ENCODE assay signal across 8 cellular contexts in genomic region chr17:48671697-48672171, GRCh38. TPM values are rescaled to one million over a fixed set of nuclear protein-coding genes. Genes with fewer than 3 reads are reported as not detected.
A peak's percentile ranks its signal among the peaks of the same experiment; 100 is the strongest.
DNase-seq lines count a peak whose midpoint lies in the region; ATAC-seq, FAIRE-seq and TF ChIP-seq lines count a peak whose summit lies in the region.

No MANE protein-coding gene starts in this region.

- intact Hi-C loops in HepG2 (cut with micrococcal nuclease; ENCODE audit: unreplicated experiment) = loop anchor here (1.0 kb wide), 2 partner anchors 120 to 207 kb away; no protein-coding TSS in a partner anchor

- CTCF ChIA-PET in HepG2 (lab: Yijun Ruan, JAX; ENCODE audit: low intra/inter-chr PET ratio, low total read pairs) = interaction anchor here (0.7 to 2.3 kb wide), 5 partner anchors 120 to 619 kb away, joined by 3 to 19 read pairs (median 9); no protein-coding TSS in a partner anchor

- POLR2A ChIA-PET in HepG2 (lab: Yijun Ruan, JAX) = no interaction called here

- WGBS in HepG2 (ENCODE audit: low lambda C conversion rate) = 0% methylated on average over 14 of the region's 15 CpGs

- TF ChIP-seq CTCF in coronary artery (IDR thresholded peaks at IDR 0.05) = peak; percentile 93
- TF ChIP-seq CTCF in HepG2 (CRISPR knock-in tag; IDR thresholded peaks at IDR 0.05) = peak; percentile 92

- H3K9me3 ChIP-seq in HepG2 (ENCODE audit: low read length) = no peaks in the 10 kb centered on the region

- H3K4me1 ChIP-seq in HepG2 (ENCODE audit: insufficient read depth, low read length) = peaks cover 10% of the 10 kb centered on the region

- no peak overlapping the region for H3K27ac ChIP-seq in coronary artery
- no peak overlapping the region for H3K27ac ChIP-seq in HepG2 (ENCODE audit: extremely low read length, insufficient read depth, low read length)

- H3K27me3 ChIP-seq in HepG2 (ENCODE audit: control insufficient read depth in 1 of 2, insufficient read depth in 2 of 2, low read length in 2 of 2) = peaks cover 0 to 19% of the 10 kb centered on the region in 2 experiments; a peak in 2 of 5 replicates

- peak; percentile 94 for ATAC-seq in HepG2
- no peak for ATAC-seq in GM21723 (IDR thresholded peaks at IDR 0.05; ENCODE audit: unreplicated experiment)

- peak overlapping the region; percentile 99 for H2AFZ ChIP-seq in HepG2 (ENCODE audit: low read length)

- no peak for TF ChIP-seq POLR2A in HepG2 (IDR thresholded peaks at IDR 0.05; ENCODE audit: insufficient read depth in 1 of 2, low read depth in 2 of 2, low read length in 2 of 2)

- H4K20me1 ChIP-seq in HepG2 (ENCODE audit: insufficient read depth, low read length) = no peaks in the 10 kb centered on the region

- in situ Hi-C loops in HepG2 (cut with HindIII; ENCODE audit: extremely low pct_ligation_motif_present, low pct_unique_long_range_greater_than_20kb) = loop anchor here (5.0 kb wide), 1 partner anchor 121 kb away; no protein-coding TSS in a partner anchor

- H3K9ac ChIP-seq in HepG2 (ENCODE audit: insufficient read depth, low read depth, low read length) = 0 out of 2 replicates have a peak overlapping the region, but pooled peaks have one; percentile 32

- peak overlapping the region; percentile 36 for H3K4me3 ChIP-seq in coronary artery
- H3K4me3 ChIP-seq in HepG2 (replicated peaks in 1 of 3; ENCODE audit: insufficient read depth in 1 of 3, low read depth in 2 of 3, low read length in 3 of 3) = peak overlapping the region; percentile 46 to 64 (median 46)

- BruUV-seq in HepG2 (replicated peaks; lab: Mats Ljungman, UMichigan) = no TSS peak

- FAIRE-seq in HepG2 (lab: Jason Lieb, UNC) = peak; percentile 85

- TF ChIP-seq EP300 in HepG2 (IDR thresholded peaks at IDR 0.05; ENCODE audit: low read depth in 2 of 2, low read length in 2 of 2) = no peak
- no peak for TF ChIP-seq EP300 in HepG2 (CRISPR knock-in tag; IDR thresholded peaks at IDR 0.05; ENCODE audit: borderline replicate concordance)

- H3K79me2 ChIP-seq in HepG2 (ENCODE audit: insufficient read depth, low read length) = no peaks in the 10 kb centered on the region

- peak overlapping the region; percentile 91 for H3K4me2 ChIP-seq in HepG2 (ENCODE audit: low read depth, low read length)

- DNase-seq in SHP77 (lab: John Stamatoyannopoulos, UW) (peak; percentile 49 to 55), SHP77 treated with DMSO at 0.1 percent for 48 hours (lab: John Stamatoyannopoulos, UW) (no peak), NCI-H2196 treated with DMSO at 0.1 percent for 48 hours (lab: John Stamatoyannopoulos, UW; ENCODE audit: unreplicated experiment) (peak; percentile 53), coronary artery (ENCODE audit: low spot score) (no peak), HepG2 (ENCODE audit: low spot score) (peak; percentile 61)
- DNase-seq in activated CD4-positive, alpha-beta T cell treated with anti-CD3 and anti-CD28 coated beads for 48 hours = peak; percentile 77
- peak; percentile 59 for DNase-seq in stimulated activated CD4-positive, alpha-beta T cell treated with anti-CD3 and anti-CD28 coated beads, Interleukin-1b, Interleukin-23, amount 100 ng/mL, for 48 hours

- H3K36me3 ChIP-seq in HepG2 (replicated peaks in 1 of 2; ENCODE audit: control insufficient read depth in 1 of 2, insufficient read depth in 2 of 2, low read length in 2 of 2) = no peaks in the 10 kb centered on the region

- TF ChIP-seq RAD21 in HepG2 (CRISPR knock-in tag; IDR thresholded peaks at IDR 0.05) = peak; percentile 80

RNA-seq across cellular contexts. Expression of gene HOXB9, which starts 45.6 kb away (rescaled TPM):
- not detected in 2 replicates for total RNA-seq in HepG2 (2016; rRNA removed; fragmentation: Illumina TruSeq; extraction: Trizol)
- not detected in 2 replicates for total RNA-seq in HepG2 (2016; cell fraction: cytosol; rRNA removed; fragmentation: Illumina TruSeq; extraction: Trizol; ENCODE audit: low read depth)
- not detected in 2 replicates for total RNA-seq in HepG2 (2016; cell fraction: insoluble cytoplasmic fraction; rRNA removed; fragmentation: Illumina TruSeq; extraction: Trizol)
- total RNA-seq in HepG2 (2016; cell fraction: membrane; rRNA removed; fragmentation: Illumina TruSeq; extraction: Trizol) = not detected in 2 replicates
- not detected in 2 replicates for total RNA-seq in HepG2 (2016; cell fraction: nucleus; rRNA removed; fragmentation: Illumina TruSeq; extraction: Trizol)
- polyA plus RNA-seq in HepG2 (2011; rRNA removed) = not detected in 2 replicates
- polyA plus RNA-seq in HepG2 (2011; cell fraction: cytosol; rRNA removed) = 0.01 TPM in 1 of 2 replicates, not detected in the other
- not detected in 2 replicates for polyA plus RNA-seq in HepG2 (2011; cell fraction: nucleus; rRNA removed)
- not detected in 2 replicates for polyA plus RNA-seq in HepG2 (2012)
- not detected in 2 replicates for polyA plus RNA-seq in HepG2 (2016; cell fraction: cytosol; fragmentation: Illumina TruSeq; extraction: Trizol; ENCODE audit: low read depth)
- not detected in 2 replicates for polyA plus RNA-seq in HepG2 (2016; cell fraction: insoluble cytoplasmic fraction; fragmentation: Illumina TruSeq; extraction: Trizol; ENCODE audit: low read depth)
- not detected in 2 replicates for polyA plus RNA-seq in HepG2 (2016; cell fraction: membrane; fragmentation: Illumina TruSeq; extraction: Trizol; ENCODE audit: low read depth)
- not detected in 2 replicates for polyA plus RNA-seq in HepG2 (2016; cell fraction: nucleus; fragmentation: Illumina TruSeq; extraction: Trizol; ENCODE audit: insufficient read depth, low read depth)
- polyA minus RNA-seq in HepG2 (2011; rRNA and poly(A)+ RNA removed; ENCODE audit: low replicate concordance) = 0.06 and 0.49 TPM in 2 replicates
- polyA minus RNA-seq in HepG2 (2011; cell fraction: cytosol; rRNA and poly(A)+ RNA removed) = not detected in 2 replicates
- not detected in 2 replicates for polyA minus RNA-seq in HepG2 (2011; cell fraction: nucleus; rRNA and poly(A)+ RNA removed)

RNA-seq across cellular contexts. Expression of gene PRAC1, which starts 50.6 kb away (rescaled TPM):
- not detected in 2 replicates for total RNA-seq in HepG2 (2016; rRNA removed; fragmentation: Illumina TruSeq; extraction: Trizol)
- total RNA-seq in HepG2 (2016; cell fraction: cytosol; rRNA removed; fragmentation: Illumina TruSeq; extraction: Trizol; ENCODE audit: low read depth) = not detected in 2 replicates
- total RNA-seq in HepG2 (2016; cell fraction: insoluble cytoplasmic fraction; rRNA removed; fragmentation: Illumina TruSeq; extraction: Trizol) = not detected in 2 replicates
- total RNA-seq in HepG2 (2016; cell fraction: membrane; rRNA removed; fragmentation: Illumina TruSeq; extraction: Trizol) = not detected in 2 replicates
- not detected in 2 replicates for total RNA-seq in HepG2 (2016; cell fraction: nucleus; rRNA removed; fragmentation: Illumina TruSeq; extraction: Trizol)
- not detected in 2 replicates for polyA plus RNA-seq in HepG2 (2011; rRNA removed)
- polyA plus RNA-seq in HepG2 (2011; cell fraction: cytosol; rRNA removed) = not detected in 2 replicates
- polyA plus RNA-seq in HepG2 (2011; cell fraction: nucleus; rRNA removed) = not detected in 2 replicates
- not detected in 2 replicates for polyA plus RNA-seq in HepG2 (2012)
- not detected in 2 replicates for polyA plus RNA-seq in HepG2 (2016; cell fraction: cytosol; fragmentation: Illumina TruSeq; extraction: Trizol; ENCODE audit: low read depth)
- not detected in 2 replicates for polyA plus RNA-seq in HepG2 (2016; cell fraction: insoluble cytoplasmic fraction; fragmentation: Illumina TruSeq; extraction: Trizol; ENCODE audit: low read depth)
- polyA plus RNA-seq in HepG2 (2016; cell fraction: membrane; fragmentation: Illumina TruSeq; extraction: Trizol; ENCODE audit: low read depth) = not detected in 2 replicates
- polyA plus RNA-seq in HepG2 (2016; cell fraction: nucleus; fragmentation: Illumina TruSeq; extraction: Trizol; ENCODE audit: insufficient read depth, low read depth) = not detected in 2 replicates
- not detected in 2 replicates for polyA minus RNA-seq in HepG2 (2011; rRNA and poly(A)+ RNA removed; ENCODE audit: low replicate concordance)
- not detected in 2 replicates for polyA minus RNA-seq in HepG2 (2011; cell fraction: cytosol; rRNA and poly(A)+ RNA removed)
- not detected in 2 replicates for polyA minus RNA-seq in HepG2 (2011; cell fraction: nucleus; rRNA and poly(A)+ RNA removed)

RNA-seq across cellular contexts. Expression of gene PRAC2, which starts 51.3 kb away (rescaled TPM):
- total RNA-seq in HepG2 (2016; rRNA removed; fragmentation: Illumina TruSeq; extraction: Trizol) = not detected in 2 replicates
- total RNA-seq in HepG2 (2016; cell fraction: cytosol; rRNA removed; fragmentation: Illumina TruSeq; extraction: Trizol; ENCODE audit: low read depth) = not detected in 2 replicates
- not detected in 2 replicates for total RNA-seq in HepG2 (2016; cell fraction: insoluble cytoplasmic fraction; rRNA removed; fragmentation: Illumina TruSeq; extraction: Trizol)
- not detected in 2 replicates for total RNA-seq in HepG2 (2016; cell fraction: membrane; rRNA removed; fragmentation: Illumina TruSeq; extraction: Trizol)
- not detected in 2 replicates for total RNA-seq in HepG2 (2016; cell fraction: nucleus; rRNA removed; fragmentation: Illumina TruSeq; extraction: Trizol)
- not detected in 2 replicates for polyA plus RNA-seq in HepG2 (2011; rRNA removed)
- polyA plus RNA-seq in HepG2 (2011; cell fraction: cytosol; rRNA removed) = not detected in 2 replicates
- not detected in 2 replicates for polyA plus RNA-seq in HepG2 (2011; cell fraction: nucleus; rRNA removed)
- not detected in 2 replicates for polyA plus RNA-seq in HepG2 (2012)
- not detected in 2 replicates for polyA plus RNA-seq in HepG2 (2016; cell fraction: cytosol; fragmentation: Illumina TruSeq; extraction: Trizol; ENCODE audit: low read depth)
- polyA plus RNA-seq in HepG2 (2016; cell fraction: insoluble cytoplasmic fraction; fragmentation: Illumina TruSeq; extraction: Trizol; ENCODE audit: low read depth) = not detected in 2 replicates
- not detected in 2 replicates for polyA plus RNA-seq in HepG2 (2016; cell fraction: membrane; fragmentation: Illumina TruSeq; extraction: Trizol; ENCODE audit: low read depth)
- polyA plus RNA-seq in HepG2 (2016; cell fraction: nucleus; fragmentation: Illumina TruSeq; extraction: Trizol; ENCODE audit: insufficient read depth, low read depth) = not detected in 2 replicates
- polyA minus RNA-seq in HepG2 (2011; rRNA and poly(A)+ RNA removed; ENCODE audit: low replicate concordance) = not detected in 2 replicates
- polyA minus RNA-seq in HepG2 (2011; cell fraction: cytosol; rRNA and poly(A)+ RNA removed) = not detected in 2 replicates
- not detected in 2 replicates for polyA minus RNA-seq in HepG2 (2011; cell fraction: nucleus; rRNA and poly(A)+ RNA removed)

RNA-seq across cellular contexts. Expression of gene HOXB8, which starts 56.6 kb away (rescaled TPM):
- not detected in 2 replicates for total RNA-seq in HepG2 (2016; rRNA removed; fragmentation: Illumina TruSeq; extraction: Trizol)
- not detected in 2 replicates for total RNA-seq in HepG2 (2016; cell fraction: cytosol; rRNA removed; fragmentation: Illumina TruSeq; extraction: Trizol; ENCODE audit: low read depth)
- not detected in 2 replicates for total RNA-seq in HepG2 (2016; cell fraction: insoluble cytoplasmic fraction; rRNA removed; fragmentation: Illumina TruSeq; extraction: Trizol)
- total RNA-seq in HepG2 (2016; cell fraction: membrane; rRNA removed; fragmentation: Illumina TruSeq; extraction: Trizol) = not detected in 2 replicates
- total RNA-seq in HepG2 (2016; cell fraction: nucleus; rRNA removed; fragmentation: Illumina TruSeq; extraction: Trizol) = not detected in 2 replicates
- not detected in 2 replicates for polyA plus RNA-seq in HepG2 (2011; rRNA removed)
- polyA plus RNA-seq in HepG2 (2011; cell fraction: cytosol; rRNA removed) = not detected in 2 replicates
- not detected in 2 replicates for polyA plus RNA-seq in HepG2 (2011; cell fraction: nucleus; rRNA removed)
- polyA plus RNA-seq in HepG2 (2012) = not detected in 2 replicates
- not detected in 2 replicates for polyA plus RNA-seq in HepG2 (2016; cell fraction: cytosol; fragmentation: Illumina TruSeq; extraction: Trizol; ENCODE audit: low read depth)
- not detected in 2 replicates for polyA plus RNA-seq in HepG2 (2016; cell fraction: insoluble cytoplasmic fraction; fragmentation: Illumina TruSeq; extraction: Trizol; ENCODE audit: low read depth)
- not detected in 2 replicates for polyA plus RNA-seq in HepG2 (2016; cell fraction: membrane; fragmentation: Illumina TruSeq; extraction: Trizol; ENCODE audit: low read depth)
- polyA plus RNA-seq in HepG2 (2016; cell fraction: nucleus; fragmentation: Illumina TruSeq; extraction: Trizol; ENCODE audit: insufficient read depth, low read depth) = not detected in 2 replicates
- 0.19 TPM in 1 of 2 replicates, not detected in the other for polyA minus RNA-seq in HepG2 (2011; rRNA and poly(A)+ RNA removed; ENCODE audit: low replicate concordance)
- polyA minus RNA-seq in HepG2 (2011; cell fraction: cytosol; rRNA and poly(A)+ RNA removed) = not detected in 2 replicates
- not detected in 2 replicates for polyA minus RNA-seq in HepG2 (2011; cell fraction: nucleus; rRNA and poly(A)+ RNA removed)

RNA-seq across cellular contexts. Expression of gene HOXB13, which starts 56.8 kb away (rescaled TPM):
- not detected in 2 replicates for total RNA-seq in HepG2 (2016; rRNA removed; fragmentation: Illumina TruSeq; extraction: Trizol)
- not detected in 2 replicates for total RNA-seq in HepG2 (2016; cell fraction: cytosol; rRNA removed; fragmentation: Illumina TruSeq; extraction: Trizol; ENCODE audit: low read depth)
- not detected in 2 replicates for total RNA-seq in HepG2 (2016; cell fraction: insoluble cytoplasmic fraction; rRNA removed; fragmentation: Illumina TruSeq; extraction: Trizol)
- not detected in 2 replicates for total RNA-seq in HepG2 (2016; cell fraction: membrane; rRNA removed; fragmentation: Illumina TruSeq; extraction: Trizol)
- not detected in 2 replicates for total RNA-seq in HepG2 (2016; cell fraction: nucleus; rRNA removed; fragmentation: Illumina TruSeq; extraction: Trizol)
- not detected in 2 replicates for polyA plus RNA-seq in HepG2 (2011; rRNA removed)
- polyA plus RNA-seq in HepG2 (2011; cell fraction: cytosol; rRNA removed) = not detected in 2 replicates
- not detected in 2 replicates for polyA plus RNA-seq in HepG2 (2011; cell fraction: nucleus; rRNA removed)
- polyA plus RNA-seq in HepG2 (2012) = not detected in 2 replicates
- polyA plus RNA-seq in HepG2 (2016; cell fraction: cytosol; fragmentation: Illumina TruSeq; extraction: Trizol; ENCODE audit: low read depth) = not detected in 2 replicates
- not detected in 2 replicates for polyA plus RNA-seq in HepG2 (2016; cell fraction: insoluble cytoplasmic fraction; fragmentation: Illumina TruSeq; extraction: Trizol; ENCODE audit: low read depth)
- polyA plus RNA-seq in HepG2 (2016; cell fraction: membrane; fragmentation: Illumina TruSeq; extraction: Trizol; ENCODE audit: low read depth) = not detected in 2 replicates
- polyA plus RNA-seq in HepG2 (2016; cell fraction: nucleus; fragmentation: Illumina TruSeq; extraction: Trizol; ENCODE audit: insufficient read depth, low read depth) = not detected in 2 replicates
- polyA minus RNA-seq in HepG2 (2011; rRNA and poly(A)+ RNA removed; ENCODE audit: low replicate concordance) = 0.82 TPM in 1 of 2 replicates, not detected in the other
- not detected in 2 replicates for polyA minus RNA-seq in HepG2 (2011; cell fraction: cytosol; rRNA and poly(A)+ RNA removed)
- not detected in 2 replicates for polyA minus RNA-seq in HepG2 (2011; cell fraction: nucleus; rRNA and poly(A)+ RNA removed)

Comparison
In these comparisons a context has a peak if more than half of its experiments do, and no peak if none do; other contexts are left out.
1. DNase-seq: peak in SHP77 (2 of 2), NCI-H2196 treated with DMSO at 0.1 percent for 48 hours (single experiment), activated CD4-positive, alpha-beta T cell treated with anti-CD3 and anti-CD28 coated beads for 48 hours (single experiment), HepG2 (single experiment) and stimulated activated CD4-positive, alpha-beta T cell treated with anti-CD3 and anti-CD28 coated beads, Interleukin-1b, Interleukin-23, amount 100 ng/mL, for 48 hours (single experiment); none in SHP77 treated with DMSO at 0.1 percent for 48 hours (single experiment) and coronary artery (single experiment).